19 cellular contexts compared by ENCODE assay signal in genomic region chr19:23802290-23802689, GRCh38. TPM values are rescaled to one million over a fixed set of nuclear protein-coding genes. Genes with fewer than 3 reads are reported as not detected.
A peak's percentile ranks its signal among the peaks of the same experiment; 100 is the strongest.
DNase-seq lines count a peak whose midpoint lies in the region; ATAC-seq lines count a peak whose summit lies in the region.
"Had no signal": no experiment of that assay in that cellular context is flagged by ENCODE, and none has a peak within 500 bp of the region (broad histone marks: within the 10 kb centered on the region; RNA-seq: fewer than 3 reads in every experiment).

No MANE protein-coding gene starts in this region.

- POLR2A ChIA-PET in activated CD4-positive, alpha-beta T cell treated with anti-CD3 and anti-CD28 coated beads, Interleukin-2, amount 10 ng/mL, durations not matched to agents 7 days and 5 days (lab: Charles Lee) = no interaction called here

- no peaks in the 10 kb centered on the region for H3K9me3 ChIP-seq in mesodermal cell (ENCODE audit: control insufficient read depth, low read length)

- no peak for ATAC-seq in HG02798 (IDR thresholded peaks at IDR 0.05; ENCODE audit: poor library complexity, unreplicated experiment)
- ATAC-seq: GM23338; heart right ventricle; stimulated activated naive B cell treated with anti-CD40 and anti-IgM and Interleukin-4, amounts not matched to agents 10 μg/mL and 1 μg/mL and 100 μg/mL, for 72 hours had no signal

- H3K4me3 ChIP-seq in mesodermal cell (ENCODE audit: extremely low read depth, insufficient read depth, low read length, poor library complexity, severe bottlenecking) = no peak overlapping the region
- H3K4me3 ChIP-seq: GM23338, heart right ventricle, neural progenitor cell, PC-9 had no signal

- H3K36me3 Mint-ChIP-seq in activated CD4-positive, alpha-beta T cell treated with anti-CD3 and anti-CD28 coated beads, Interleukin-2, amount 10 ng/mL, durations not matched to agents 7 days and 5 days (ENCODE audit: low read depth) = peaks cover 15% of the 10 kb centered on the region
- H3K36me3 Mint-ChIP-seq in activated naive CD8-positive, alpha-beta T cell = no peaks in the 10 kb centered on the region

- H3K4me3 Mint-ChIP-seq in activated CD4-positive, alpha-beta T cell treated with anti-CD3 and anti-CD28 coated beads, Interleukin-2, amount 10 ng/mL, durations not matched to agents 7 days and 5 days = peak overlapping the region; percentile 48
- H3K4me3 Mint-ChIP-seq in activated naive CD8-positive, alpha-beta T cell = peak overlapping the region; percentile 74
- H3K4me3 Mint-ChIP-seq: GM23338; neural progenitor cell; stimulated activated naive B cell treated with anti-CD40 and anti-IgM and Interleukin-4, amounts not matched to agents 10 μg/mL and 1 μg/mL and 100 μg/mL, for 72 hours had no signal

- DNase-seq in activated CD4-positive, alpha-beta T cell treated with anti-CD3 and anti-CD28 coated beads, Interleukin-2, amount 10 ng/mL, durations not matched to agents 7 days and 5 days = no peak
- no peak for DNase-seq in activated CD4-positive, alpha-beta T cell treated with anti-CD3 and anti-CD28 coated beads, Interleukin-2, amount 50 U/mL, for 48 hours
- DNase-seq in M059J (ENCODE audit: low read depth) (peak; percentile 26), NCI-H1436 (lab: John Stamatoyannopoulos, UW) (no peak), hepatic stellate cell (ENCODE audit: low spot score) (no peak)
- DNase-seq: DMS79; heart right ventricle; mammary epithelial cell; NCI-H1105; NCI-H2171; PC-9; retina; stimulated activated naive B cell treated with anti-CD40 and anti-IgM and Interleukin-4, amounts not matched to agents 10 μg/mL and 1 μg/mL and 100 μg/mL, for 72 hours had no signal

- peaks cover 15% of the 10 kb centered on the region for H3K9me3 Mint-ChIP-seq in activated CD4-positive, alpha-beta T cell treated with anti-CD3 and anti-CD28 coated beads, Interleukin-2, amount 10 ng/mL, durations not matched to agents 7 days and 5 days
- H3K9me3 Mint-ChIP-seq in activated naive CD8-positive, alpha-beta T cell (ENCODE audit: low read depth) = no peaks in the 10 kb centered on the region
- H3K9me3 Mint-ChIP-seq: GM23338; stimulated activated naive B cell treated with anti-CD40 and anti-IgM and Interleukin-4, amounts not matched to agents 10 μg/mL and 1 μg/mL and 100 μg/mL, for 72 hours had no signal

- H3K27ac ChIP-seq in mesodermal cell (ENCODE audit: low read depth, low read length, severe bottlenecking) = peak overlapping the region; percentile 46
- H3K27ac ChIP-seq: C4-2B, heart right ventricle, neural progenitor cell, PC-9 had no signal

- H3K36me3 ChIP-seq in mesodermal cell (ENCODE audit: control insufficient read depth, insufficient read depth, low read length) = peaks cover 27% of the 10 kb centered on the region
- H3K36me3 ChIP-seq: heart right ventricle, neural progenitor cell had no signal

- H3K27me3 Mint-ChIP-seq in activated CD4-positive, alpha-beta T cell treated with anti-CD3 and anti-CD28 coated beads, Interleukin-2, amount 10 ng/mL, durations not matched to agents 7 days and 5 days = no peaks in the 10 kb centered on the region
- no peaks in the 10 kb centered on the region for H3K27me3 Mint-ChIP-seq in activated naive CD8-positive, alpha-beta T cell
- H3K27me3 Mint-ChIP-seq: stimulated activated naive B cell treated with anti-CD40 and anti-IgM and Interleukin-4, amounts not matched to agents 10 μg/mL and 1 μg/mL and 100 μg/mL, for 72 hours had no signal

- peak overlapping the region; percentile 74 for H3K27ac Mint-ChIP-seq in activated CD4-positive, alpha-beta T cell treated with anti-CD3 and anti-CD28 coated beads, Interleukin-2, amount 10 ng/mL, durations not matched to agents 7 days and 5 days
- peak overlapping the region; percentile 71 for H3K27ac Mint-ChIP-seq in activated naive CD8-positive, alpha-beta T cell
- H3K27ac Mint-ChIP-seq: GM23338; neural progenitor cell; stimulated activated naive B cell treated with anti-CD40 and anti-IgM and Interleukin-4, amounts not matched to agents 10 μg/mL and 1 μg/mL and 100 μg/mL, for 72 hours had no signal

- no peaks in the 10 kb centered on the region for H3K4me1 ChIP-seq in mesodermal cell (ENCODE audit: control insufficient read depth, insufficient read depth, low read length, poor library complexity, severe bottlenecking)
- H3K4me1 ChIP-seq: neural progenitor cell had no signal

- H3K4me1 Mint-ChIP-seq in activated CD4-positive, alpha-beta T cell treated with anti-CD3 and anti-CD28 coated beads, Interleukin-2, amount 10 ng/mL, durations not matched to agents 7 days and 5 days = peaks cover 34% of the 10 kb centered on the region
- H3K4me1 Mint-ChIP-seq in activated naive CD8-positive, alpha-beta T cell (ENCODE audit: low read depth) = peaks cover 30% of the 10 kb centered on the region
- H3K4me1 Mint-ChIP-seq: neural progenitor cell had no signal

- CTCF ChIA-PET in activated CD4-positive, alpha-beta T cell treated with anti-CD3 and anti-CD28 coated beads, Interleukin-2, amount 10 ng/mL, durations not matched to agents 7 days and 5 days (lab: Charles Lee) = interaction anchor here (0.7 kb wide), 1 partner anchor 15 kb away, joined by 3 read pairs; no protein-coding TSS in a partner anchor

RNA-seq across cellular contexts. Expression of gene ZNF681, which starts 43.6 kb away (rescaled TPM):
- total RNA-seq in activated CD4-positive, alpha-beta T cell treated with anti-CD3 and anti-CD28 coated beads, Interleukin-2, amount 10 ng/mL, durations not matched to agents 7 days and 5 days = 1 to 10 TPM; 4.6 to 5.2 TPM
- 1.1 and 3.1 TPM in 2 replicates for total RNA-seq in M059J (2014; rRNA removed; shearing (Covaris generic))
- polyA plus RNA-seq in mesodermal cell (2013, experiment 1 of 2) = 2.8 TPM
- 3.8 TPM for polyA plus RNA-seq in mesodermal cell (2013, experiment 2 of 2)
